ENCODE assay signal across 1 cellular context in genomic region chr3:134351421-134351820, GRCh38.
TF ChIP-seq lines count a peak whose summit lies in the region.

No MANE protein-coding gene starts in this region.

TF ChIP-seq in HCT116, 20 proteins besides CTCF, POLR2A, EP300 and RAD21:
- TF ChIP-seq TCF7L2 (IDR thresholded peaks at IDR 0.05; ENCODE audit: borderline replicate concordance, extremely low read depth, insufficient read depth, insufficient read length) (no peak), REST (IDR thresholded peaks at IDR 0.05; ENCODE audit: low read depth) (no peak), CBX3 (IDR thresholded peaks at IDR 0.05; ENCODE audit: low read depth) (no peak), EZH2 (IDR thresholded peaks at IDR 0.05) (no peak), POLR2AphosphoS5 (IDR thresholded peaks at IDR 0.05; ENCODE audit: low read depth, low read length) (no peak), SIN3A (IDR thresholded peaks at IDR 0.05; ENCODE audit: low read depth) (no peak), JUND (IDR thresholded peaks at IDR 0.05) (no peak), FOSL1 (IDR thresholded peaks at IDR 0.05; ENCODE audit: low read depth) (no peak), SRF (IDR thresholded peaks at IDR 0.05; ENCODE audit: low read depth) (no peak), CEBPB (IDR thresholded peaks at IDR 0.05; ENCODE audit: low read depth) (no peak), ZFX (IDR thresholded peaks at IDR 0.05) (no peak), ELF1 (IDR thresholded peaks at IDR 0.05; ENCODE audit: borderline replicate concordance, low read depth) (no peak), ZBTB33 (IDR thresholded peaks at IDR 0.05; ENCODE audit: extremely low read depth, insufficient replicate concordance, low read length) (no peak), YY1 (IDR thresholded peaks at IDR 0.05; ENCODE audit: extremely low read depth, insufficient replicate concordance, low read depth, low read length) (no peak)
- TF ChIP-seq, protein P1, sequence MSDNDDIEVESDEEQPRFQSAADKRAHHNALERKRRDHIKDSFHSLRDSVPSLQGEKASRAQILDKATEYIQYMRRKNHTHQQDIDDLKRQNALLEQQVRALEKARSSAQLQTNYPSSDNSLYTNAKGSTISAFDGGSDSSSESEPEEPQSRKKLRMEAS (IDR thresholded peaks at IDR 0.05) = no peak
